ENCODE assay signal across 26 cellular contexts in the genomic region with DNA sequence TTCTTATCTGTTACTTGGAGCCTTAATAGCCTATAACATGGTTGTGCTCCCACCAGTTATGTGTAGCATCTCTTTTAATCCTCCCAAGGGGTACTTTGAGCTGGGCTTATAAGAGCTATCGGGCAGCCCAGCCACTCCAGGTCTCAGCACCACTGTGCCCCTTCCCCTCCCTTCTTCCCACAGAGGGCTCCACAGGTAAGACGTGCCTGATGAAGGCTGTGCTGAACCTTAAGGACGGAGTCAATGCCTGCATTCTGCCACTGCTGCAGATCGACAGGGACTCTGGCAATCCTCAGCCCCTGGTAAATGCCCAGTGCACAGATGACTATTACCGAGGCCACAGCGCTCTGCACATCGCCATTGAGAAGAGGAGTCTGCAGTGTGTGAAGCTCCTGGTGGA.
"Had no signal": no experiment of that assay in that cellular context is flagged by ENCODE, and none has a peak within 500 bp of the region (broad histone marks: within the 10 kb centered on the region; RNA-seq: fewer than 3 reads in every experiment).

No MANE protein-coding gene starts in this region.

- H3K4me3 ChIP-seq: adrenal gland, cardiac muscle cell, gastroesophageal sphincter, hepatocyte, skin epidermis, thoracic aorta, uterus had no signal

- DNase-seq: activated CD4-positive, alpha-beta T cell treated with anti-CD3 and anti-CD28 coated beads, Interleukin-2, amount 10 ng/mL, durations not matched to agents 24 days and 14 days; activated CD4-positive, CD25-positive, alpha-beta regulatory T cell treated with anti-CD3 and anti-CD28 coated beads, Interleukin-2, amount 50 U/mL, for 72 hours; activated CD8-positive, alpha-beta T cell treated with anti-CD3 and anti-CD28 coated beads for 36 hours; activated effector memory CD4-positive, alpha-beta T cell treated with anti-CD3 and anti-CD28 coated beads, Interleukin-2, amount 50 U/mL, for 16 hours; activated naive CD4-positive, alpha-beta T cell treated with anti-CD3 and anti-CD28 coated beads, Interleukin-2, amount 50 U/mL, for 16 hours; adrenal gland; cortex of kidney; effector memory CD8-positive, alpha-beta T cell; left cardiac atrium; stimulated activated CD4-positive, alpha-beta T cell treated with anti-CD3 and anti-CD28 coated beads, Interleukin-12 subunit alpha, Interleukin-12 subunit beta, amount 100 ng/mL, for 4 hours; stimulated activated CD4-positive, alpha-beta T cell treated with anti-CD3 and anti-CD28 coated beads, Interleukin-4, amount 100 ng/mL, for 1 hour; T-helper 17 cell; T1000; uterus had no signal

- ATAC-seq: activated CD8-positive, alpha-beta T cell treated with anti-CD3 and anti-CD28 coated beads for 36 hours; effector memory CD8-positive, alpha-beta T cell; gastroesophageal sphincter; left cardiac atrium; natural killer cell treated with Interleukin-12 subunit alpha and Interleukin-12 subunit beta and Interleukin-15 and Interleukin-18, amount 100 ng/mL, for 72 hours; sciatic nerve; T-helper 17 cell had no signal

- H3K36me3 ChIP-seq: cardiac muscle cell, uterus had no signal

- H3K27ac Mint-ChIP-seq: activated CD4-positive, alpha-beta T cell treated with anti-CD3 and anti-CD28 coated beads, Interleukin-2, amount 10 ng/mL, durations not matched to agents 24 days and 14 days; activated CD8-positive, alpha-beta T cell treated with anti-CD3 and anti-CD28 coated beads for 36 hours; brain; memory B cell; stimulated activated naive CD8-positive, alpha-beta T cell treated with anti-CD3 and anti-CD28 coated beads, Interleukin-15, Interleukin-2, amounts not matched to agents 100 ng/mL and 50 ng/mL, for 24 hours; type B pancreatic cell had no signal

- H3K27me3 ChIP-seq: adrenal gland, cardiac muscle cell, gastroesophageal sphincter, hepatocyte, uterus had no signal

- H3K9me3 Mint-ChIP-seq: activated CD4-positive, alpha-beta T cell treated with anti-CD3 and anti-CD28 coated beads, Interleukin-2, amount 10 ng/mL, durations not matched to agents 24 days and 14 days; activated CD8-positive, alpha-beta T cell treated with anti-CD3 and anti-CD28 coated beads for 36 hours; brain; effector memory CD8-positive, alpha-beta T cell; memory B cell; natural killer cell treated with Interleukin-12 subunit alpha and Interleukin-12 subunit beta and Interleukin-15 and Interleukin-18, amount 100 ng/mL, for 72 hours; stimulated activated naive CD8-positive, alpha-beta T cell treated with anti-CD3 and anti-CD28 coated beads, Interleukin-15, Interleukin-2, amounts not matched to agents 100 ng/mL and 50 ng/mL, for 24 hours; type B pancreatic cell had no signal

- H3K4me3 Mint-ChIP-seq: activated CD4-positive, alpha-beta T cell treated with anti-CD3 and anti-CD28 coated beads, Interleukin-2, amount 10 ng/mL, durations not matched to agents 24 days and 14 days; activated CD8-positive, alpha-beta T cell treated with anti-CD3 and anti-CD28 coated beads for 36 hours; brain; effector memory CD8-positive, alpha-beta T cell; memory B cell; natural killer cell treated with Interleukin-12 subunit alpha and Interleukin-12 subunit beta and Interleukin-15 and Interleukin-18, amount 100 ng/mL, for 72 hours; stimulated activated naive CD8-positive, alpha-beta T cell treated with anti-CD3 and anti-CD28 coated beads, Interleukin-15, Interleukin-2, amounts not matched to agents 100 ng/mL and 50 ng/mL, for 24 hours; T-helper 17 cell; type B pancreatic cell had no signal

- H3K27ac ChIP-seq: adrenal gland, cardiac muscle cell, gastroesophageal sphincter, hepatocyte, skin epidermis, thoracic aorta, uterus, WERI-Rb-1 had no signal

- H3K36me3 Mint-ChIP-seq: brain, type B pancreatic cell had no signal

- H3K9me3 ChIP-seq: adrenal gland, gastroesophageal sphincter, thoracic aorta, uterus had no signal

- H3K27me3 Mint-ChIP-seq: activated CD4-positive, alpha-beta T cell treated with anti-CD3 and anti-CD28 coated beads, Interleukin-2, amount 10 ng/mL, durations not matched to agents 24 days and 14 days; activated CD8-positive, alpha-beta T cell treated with anti-CD3 and anti-CD28 coated beads for 36 hours; brain; effector memory CD8-positive, alpha-beta T cell; memory B cell; natural killer cell treated with Interleukin-12 subunit alpha and Interleukin-12 subunit beta and Interleukin-15 and Interleukin-18, amount 100 ng/mL, for 72 hours; stimulated activated naive CD8-positive, alpha-beta T cell treated with anti-CD3 and anti-CD28 coated beads, Interleukin-15, Interleukin-2, amounts not matched to agents 100 ng/mL and 50 ng/mL, for 24 hours; T-helper 17 cell; type B pancreatic cell had no signal
